9 cellular contexts compared by ENCODE assay signal in the genomic region with DNA sequence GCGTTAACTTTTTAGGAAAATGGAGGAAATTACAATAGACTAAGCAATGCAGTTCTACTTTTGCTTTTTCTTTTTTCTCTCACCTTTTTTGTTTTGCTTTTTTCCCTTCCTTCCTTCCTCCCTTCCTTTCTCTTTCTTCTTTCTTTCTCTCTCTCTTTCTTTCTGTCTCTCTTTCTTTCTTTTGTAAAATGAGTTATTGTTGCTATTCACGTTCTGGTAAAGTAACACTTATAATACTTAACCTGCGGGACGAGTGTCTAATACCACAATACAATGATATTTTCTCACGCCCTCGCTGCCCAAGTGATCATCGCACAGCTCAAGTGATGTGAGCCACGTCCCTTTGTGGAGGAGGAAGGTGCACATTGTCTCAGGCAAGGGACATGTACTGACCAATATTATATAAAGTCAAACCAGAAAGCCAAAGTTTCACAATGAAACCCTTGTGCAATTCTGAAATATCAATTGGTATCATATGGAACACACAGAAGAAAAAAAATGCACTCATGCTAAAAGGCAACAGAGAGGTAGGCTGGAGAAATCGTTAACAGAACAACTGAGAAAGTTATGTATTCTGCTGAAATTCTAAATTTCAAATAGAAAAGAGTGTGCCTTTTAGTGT. TPM values are rescaled to one million over a fixed set of nuclear protein-coding genes. Genes with fewer than 3 reads are reported as not detected.
DNase-seq lines count a peak whose midpoint lies in the region; ATAC-seq, FAIRE-seq and TF ChIP-seq lines count a peak whose summit lies in the region.
"Had no signal": no experiment of that assay in that cellular context is flagged by ENCODE, and none has a peak within 500 bp of the region (broad histone marks: within the 10 kb centered on the region; RNA-seq: fewer than 3 reads in every experiment).

No MANE protein-coding gene starts in this region.

- intact Hi-C loops in dorsolateral prefrontal cortex (cut with DNase I) (no loop called here), body of pancreas (cut with DNase I) (no loop called here)

- CTCF ChIA-PET in AG04449 (lab: Yijun Ruan, JAX) = interaction anchor here (1.1 kb wide), 1 partner anchor 33 kb away, joined by 3 read pairs; no protein-coding TSS in a partner anchor

- peak overlapping the region; percentile 80 for H3K4me3 Mint-ChIP-seq in HFFc6
- H3K4me3 Mint-ChIP-seq in nephron progenitor cell = peak overlapping the region; percentile 82

- TF ChIP-seq CTCF in AG04449 (IDR thresholded peaks at IDR 0.05; ENCODE audit: insufficient read depth, low read length, missing control alignments) (no peak), HFFc6 (IDR thresholded peaks at IDR 0.05) (no peak), dorsolateral prefrontal cortex (IDR thresholded peaks at IDR 0.05 in 54 of 56, conservative IDR thresholded peaks at IDR 0.05 in 2 of 56; ENCODE audit: low read depth in 1 of 56, partially characterized antibody in 56 of 56) (no peak), nephron progenitor cell (IDR thresholded peaks at IDR 0.05) (no peak), body of pancreas (IDR thresholded peaks at IDR 0.05) (no peak)

- DNase-seq in AG04449 (ENCODE audit: low read depth, low spot score) (no peak), HFFc6 (no peak), dorsolateral prefrontal cortex (no peak), nephron progenitor cell (no peak), HTR-8/SVneo (ENCODE audit: insufficient read length, low spot score) (no peak), body of pancreas (no peak), dedifferentiated amniotic fluid mesenchymal stem cell (ENCODE audit: extremely low spot score) (no peak)
- DNase-seq: Karpas-422 had no signal

- ATAC-seq in body of pancreas (no peak), GM21723 (IDR thresholded peaks at IDR 0.05; ENCODE audit: unreplicated experiment) (no peak)

- H3K9me3 ChIP-seq in body of pancreas = no peaks in the 10 kb centered on the region

- H3K36me3 Mint-ChIP-seq in HFFc6 (ENCODE audit: low read depth) = no peaks in the 10 kb centered on the region
- no peaks in the 10 kb centered on the region for H3K36me3 Mint-ChIP-seq in nephron progenitor cell (ENCODE audit: low read depth)

- no peaks in the 10 kb centered on the region for H3K36me3 ChIP-seq in body of pancreas (replicated peaks in 1 of 2; ENCODE audit: insufficient read depth in 1 of 2, low read depth in 2 of 2)

- H3K9me3 Mint-ChIP-seq in HFFc6 (no peaks in the 10 kb centered on the region), nephron progenitor cell (no peaks in the 10 kb centered on the region)

- WGBS in body of pancreas, 2 donors = 50 to 52% methylated on average over 9 of the region's 9 CpGs

- H3K4me1 Mint-ChIP-seq in HFFc6 (ENCODE audit: low read depth) (peaks cover 29% of the 10 kb centered on the region), nephron progenitor cell (peaks cover 16% of the 10 kb centered on the region)

- H3K27ac Mint-ChIP-seq in HFFc6 = no peak overlapping the region
- H3K27ac Mint-ChIP-seq in nephron progenitor cell = no peak overlapping the region

- no peaks in the 10 kb centered on the region for H3K27me3 ChIP-seq in dorsolateral prefrontal cortex
- H3K27me3 ChIP-seq in body of pancreas = no peaks in the 10 kb centered on the region

- POLR2A ChIA-PET in AG04449 (lab: Yijun Ruan, JAX) = no interaction called here

- peaks cover 18% of the 10 kb centered on the region for H3K4me1 ChIP-seq in body of pancreas

- no peak for TF ChIP-seq POLR2A in body of pancreas (IDR thresholded peaks at IDR 0.05)

- peaks cover 26% of the 10 kb centered on the region for H3K27me3 Mint-ChIP-seq in HFFc6 (ENCODE audit: insufficient read depth)
- H3K27me3 Mint-ChIP-seq in nephron progenitor cell (ENCODE audit: low read depth, poor library complexity) = peaks cover 37% of the 10 kb centered on the region

- no peak for FAIRE-seq in HTR-8/SVneo (lab: Jason Lieb, UNC)

- peak overlapping the region in 47 of 59 donors; percentile 26 to 94 (median 84) for H3K27ac ChIP-seq in dorsolateral prefrontal cortex
- no peak overlapping the region for H3K27ac ChIP-seq in body of pancreas

- peak overlapping the region; percentile 64; the same call in 1 of the 2 replicates for H3K4me3 ChIP-seq in AG04449 (ENCODE audit: low read depth, low read length)
- H3K4me3 ChIP-seq in dorsolateral prefrontal cortex = peak overlapping the region; percentile 63 to 91 (median 76)
- H3K4me3 ChIP-seq in body of pancreas = no peak overlapping the region

RNA-seq across cellular contexts. Expression of a gene that starts 1.7 kb away (rescaled TPM):
- total RNA-seq in HFFc6 (2021; fragmentation: NEBNext Ultra II Directional; extraction: Animal tissue kit (Norgen Biotek cat#: 25700)) = under 1 TPM in 5 of 6 experiments, not detected in 1; 0.19 to 0.48 (median 0.31) TPM
- total RNA-seq in dorsolateral prefrontal cortex (100 to 1,000 TPM in 1 of 120 experiments, 10 to 100 TPM in 119; 15.3 to 104 (median 28.2) TPM), body of pancreas (1 to 10 TPM in 1 of 2 donors, under 1 TPM in 1; 0.33 to 3.4 TPM)

RNA-seq across cellular contexts. Expression of a gene that starts 33.5 kb away (rescaled TPM):
- total RNA-seq in HFFc6 (2021; fragmentation: NEBNext Ultra II Directional; extraction: Animal tissue kit (Norgen Biotek cat#: 25700)) = 10 to 100 TPM; 25.3 to 34.1 (median 31.7) TPM
- total RNA-seq in dorsolateral prefrontal cortex (10 to 100 TPM; 18.7 to 35.9 (median 26.3) TPM), body of pancreas (1 to 10 TPM; 4.4 to 6.3 TPM)

Comparison
In these comparisons a context has a peak if more than half of its experiments do, and no peak if none do; other contexts are left out.
1. H3K4me3 ChIP-seq: peak in AG04449 (single experiment) and dorsolateral prefrontal cortex (59 of 59); none in body of pancreas (0 of 2).
2. H3K27ac ChIP-seq: peak in dorsolateral prefrontal cortex (47 of 59); none in body of pancreas (0 of 4).